In genomic region chr10:26694531-26694930, GRCh38 we compare ENCODE assay signal across 7 cellular contexts. TPM values are rescaled to one million over a fixed set of nuclear protein-coding genes. Genes with fewer than 3 reads are reported as not detected.
DNase-seq lines count a peak whose midpoint lies in the region; ATAC-seq, FAIRE-seq and TF ChIP-seq lines count a peak whose summit lies in the region.
"Not testable (repeated sequence)": the region's sequence is repeated elsewhere in the genome, so short reads cannot be mapped to it uniquely, and the experiment has no call there.

No MANE protein-coding gene starts in this region.

- not testable (repeated sequence) for H2AK5ac ChIP-seq in mesenchymal stem cell (ENCODE audit: low read length, severe bottlenecking)

- not testable (repeated sequence) for ATAC-seq in K562

- peak overlapping the region; percentile 36; the same call in 1 of the 2 replicates for H2AFZ ChIP-seq in K562 (ENCODE audit: low read depth, low read length)
- H2AFZ ChIP-seq in mesenchymal stem cell (ENCODE audit: low read depth, low read length) = not testable (repeated sequence)

- not testable (repeated sequence) for H3K9ac ChIP-seq in K562 (ENCODE audit: insufficient read depth in 1 of 2, low read depth in 2 of 2, low read length in 2 of 2); mesenchymal stem cell (ENCODE audit: low read length)

- CTCF ChIA-PET in K562 (lab: Yijun Ruan, JAX; ENCODE audit: low intra/inter-chr PET ratio) = not testable (repeated sequence)

- H4K91ac ChIP-seq in mesenchymal stem cell (ENCODE audit: low read length) = not testable (repeated sequence)

- not testable (repeated sequence) for H2BK5ac ChIP-seq in mesenchymal stem cell (ENCODE audit: low read depth, low read length, poor library complexity, severe bottlenecking)

- not testable (repeated sequence) for H3K27me3 ChIP-seq in K562 (ENCODE audit: control insufficient read depth in 2 of 2, insufficient read depth in 2 of 2, low read length in 2 of 2); mesenchymal stem cell (ENCODE audit: control insufficient read depth in 1 of 2, insufficient read depth in 1 of 2, low read length in 2 of 2)

- H3K9me3 ChIP-seq in K562 (replicated peaks; ENCODE audit: control insufficient read depth, insufficient read depth, low read depth, low read length); mesenchymal stem cell (ENCODE audit: control insufficient read depth, low read length): not testable (repeated sequence)

- not testable (repeated sequence) for TF ChIP-seq POLR2A in K562 (conservative IDR thresholded peaks at IDR 0.05)

- H3K79me2 ChIP-seq in K562 (ENCODE audit: control insufficient read depth, insufficient read depth, low read length) = peaks cover 30% of the 10 kb centered on the region

- not testable (repeated sequence) for H3K4me2 ChIP-seq in K562 (ENCODE audit: insufficient read depth, low read length); mesenchymal stem cell (ENCODE audit: low read length, poor library complexity, severe bottlenecking)

- H2BK15ac ChIP-seq in mesenchymal stem cell (ENCODE audit: low read depth, poor library complexity, severe bottlenecking) = not testable (repeated sequence)

- 42% methylated on average over 4 of the region's 4 CpGs for WGBS in K562 (ENCODE audit: insufficient coverage, low coverage, missing lambda C conversion rate)
- WGBS in mesenchymal stem cell = 72% methylated on average over 4 of the region's 4 CpGs

- H3K27ac ChIP-seq in K562 (ENCODE audit: extremely low read depth, low read depth, low read length); mesenchymal stem cell (ENCODE audit: low read length, poor library complexity, severe bottlenecking): not testable (repeated sequence)

- not testable (repeated sequence) for H3K14ac ChIP-seq in mesenchymal stem cell (ENCODE audit: low read length in 2 of 2)

- H3K4me1 ChIP-seq in K562 (replicated peaks in 1 of 2; ENCODE audit: control insufficient read depth in 2 of 2, insufficient read depth in 2 of 2, low read length in 2 of 2); mesenchymal stem cell (ENCODE audit: control insufficient read depth, insufficient read depth, low read depth, low read length): not testable (repeated sequence)

- H3K4me3 ChIP-seq in K562; foreskin fibroblast (ENCODE audit: low read depth in 1 of 2, low read length in 2 of 2); mesenchymal stem cell (ENCODE audit: insufficient read depth in 1 of 2, low read depth in 1 of 2, low read length in 2 of 2); retinal pigment epithelial cell (ENCODE audit: low read length): not testable (repeated sequence)

- not testable (repeated sequence) for H3K18ac ChIP-seq in mesenchymal stem cell (ENCODE audit: low read depth in 1 of 2, low read length in 2 of 2)

- DNase-seq in EL = peak; percentile 61
- DNase-seq in HT1080 (ENCODE audit: low read depth) = peak; percentile 13
- DNase-seq in SK-MEL-5 (ENCODE audit: low read depth, low spot score) = peak; percentile 7
- DNase-seq in K562 (ENCODE audit: extremely low read depth in 1 of 4, low spot score in 3 of 4) = not testable (repeated sequence)
- DNase-seq in foreskin fibroblast = peak; percentile 1 to 24
- DNase-seq in mesenchymal stem cell = peak; percentile 2
- DNase-seq in retinal pigment epithelial cell (ENCODE audit: low read depth) = peak; percentile 55

- not testable (repeated sequence) for H2BK12ac ChIP-seq in mesenchymal stem cell (ENCODE audit: low read length in 2 of 2)

- H2BK120ac ChIP-seq in mesenchymal stem cell (ENCODE audit: low read depth, low read length) = not testable (repeated sequence)

- H4K20me1 ChIP-seq in K562 (replicated peaks; ENCODE audit: control insufficient read depth, insufficient read depth, low read length) = not testable (repeated sequence)

- TF ChIP-seq RAD21 in K562 (CRISPR knock-in tag; conservative IDR thresholded peaks at IDR 0.05 in 1 of 2, IDR thresholded peaks at IDR 0.05 in 1 of 2) = not testable (repeated sequence)

- intact Hi-C loops in K562 (cut with micrococcal nuclease) = not testable (repeated sequence)

- not testable (repeated sequence) for H4K8ac ChIP-seq in mesenchymal stem cell (ENCODE audit: low read length)

- peaks cover 11% of the 10 kb centered on the region for H3K36me3 ChIP-seq in K562 (ENCODE audit: control insufficient read depth, insufficient read depth, low read length)
- not testable (repeated sequence) for H3K36me3 ChIP-seq in mesenchymal stem cell (ENCODE audit: control insufficient read depth in 1 of 2, insufficient read depth in 2 of 2, low read depth in 1 of 2, low read length in 2 of 2)

- not testable (repeated sequence) for H3K4ac ChIP-seq in mesenchymal stem cell (ENCODE audit: low read depth in 1 of 2, low read length in 2 of 2)

- in situ Hi-C loops in SK-MEL-5 (cut with HindIII; ENCODE audit: low pct_unique_long_range_greater_than_20kb, low sequenced_read_pairs); K562 (cut with MboI): not testable (repeated sequence)

- not testable (repeated sequence) for TF ChIP-seq CTCF in K562 (IDR thresholded peaks at IDR 0.05 in 2 of 3, conservative IDR thresholded peaks at IDR 0.05 in 1 of 3; ENCODE audit: insufficient read depth in 2 of 3, low read depth in 1 of 3, low read length in 3 of 3); foreskin fibroblast (IDR thresholded peaks at IDR 0.05; ENCODE audit: low read depth, low read length); retinal pigment epithelial cell (conservative IDR thresholded peaks at IDR 0.05; ENCODE audit: low read depth, low read length)

- POLR2A ChIA-PET in K562 (lab: Yijun Ruan, JAX) = not testable (repeated sequence)

- not testable (repeated sequence) for TF ChIP-seq EP300 in K562 (IDR thresholded peaks at IDR 0.05; ENCODE audit: low read length)

- not testable (repeated sequence) for H3K9me1 ChIP-seq in K562 (ENCODE audit: control insufficient read depth, insufficient read depth, low read length)

- not testable (repeated sequence) for H3K79me1 ChIP-seq in mesenchymal stem cell (replicated peaks; ENCODE audit: low read length, poor library complexity, severe bottlenecking)

- not testable (repeated sequence) for BruUV-seq in K562 (replicated peaks; lab: Mats Ljungman, UMichigan)

- H3K23ac ChIP-seq in mesenchymal stem cell (ENCODE audit: low read length in 2 of 2) = not testable (repeated sequence)

- not testable (repeated sequence) for FAIRE-seq in K562 (lab: Jason Lieb, UNC)

RNA-seq across cellular contexts. Expression of gene PDSS1, which starts 3.0 kb away (rescaled TPM):
- 39.7 and 42.7 TPM in 2 replicates for total RNA-seq in HT1080 (2014; rRNA removed; shearing (Covaris generic))
- 21.4 and 26.3 TPM in 2 replicates for polyA plus RNA-seq in HT1080 (2015; cell fraction: cytosol; rRNA removed)
- 36.2 and 41.9 TPM in 2 replicates for polyA plus RNA-seq in HT1080 (2015; cell fraction: nucleus; rRNA removed)
- 16.9 and 17.2 TPM in 2 replicates for total RNA-seq in SK-MEL-5 (2014; rRNA removed; shearing (Covaris generic))
- polyA plus RNA-seq in SK-MEL-5 (2015; cell fraction: cytosol; rRNA removed) = 14.0 and 16.9 TPM in 2 replicates
- polyA plus RNA-seq in SK-MEL-5 (2015; cell fraction: nucleus; rRNA removed) = 38.1 and 39.6 TPM in 2 replicates
- total RNA-seq in K562 (2011; cell fraction: chromatin; rRNA removed; ENCODE audit: low replicate concordance) = 36.2 and 51.4 TPM in 2 replicates
- total RNA-seq in K562 (2011; cell fraction: nucleolus; rRNA removed) = 23.7 and 29.5 TPM in 2 replicates
- total RNA-seq in K562 (2011; cell fraction: nucleoplasm; rRNA removed) = 31.1 and 36.9 TPM in 2 replicates
- total RNA-seq in K562 (2014; rRNA removed) (44.9 and 48.4 TPM in 2 replicates), K562 (2014; rRNA removed; fragmentation: Illumina TruSeq; extraction: Trizol) (35.7 and 36.6 TPM in 2 replicates), K562 (2015; rRNA removed; fragmentation: Illumina TruSeq; extraction: Trizol) (42.8 and 45.3 TPM in 2 replicates), K562 (2021) (30.9 and 36.5 TPM in 2 replicates)
- polyA plus RNA-seq in K562 (2011; rRNA removed) (48.0 and 59.5 TPM in 2 replicates), K562 (2014; fragmentation: Illumina TruSeq; extraction: Trizol) (32.4 and 48.3 TPM in 2 replicates), K562 (2014; fragmentation: Nextera tagmentation; extraction: Ambion mirVana) (10 to 100 TPM; 11.0 to 18.2 TPM), K562 (2014; rRNA removed) (52.2 and 55.6 TPM in 2 replicates)
- polyA plus RNA-seq in K562 (2011; cell fraction: cytosol; rRNA removed) = 28.5 and 38.2 TPM in 2 replicates
- 50.4 and 58.2 TPM in 2 replicates for polyA plus RNA-seq in K562 (2011; cell fraction: nucleus; rRNA removed)
- 15.5 and 23.2 TPM in 2 replicates for polyA plus RNA-seq in K562 (2012)
- 45.0 and 56.8 TPM in 2 replicates for polyA minus RNA-seq in K562 (2011; rRNA and poly(A)+ RNA removed)
- 10.6 and 19.2 TPM in 2 replicates for polyA minus RNA-seq in K562 (2011; cell fraction: cytosol; rRNA and poly(A)+ RNA removed)
- 24.8 and 41.7 TPM in 2 replicates for polyA minus RNA-seq in K562 (2011; cell fraction: nucleus; rRNA and poly(A)+ RNA removed)
- 3.6 TPM for polyA plus RNA-seq in mesenchymal stem cell (2013, experiment 1 of 2)
- 4.1 TPM for polyA plus RNA-seq in mesenchymal stem cell (2013, experiment 2 of 2)
